14 cellular contexts compared by ENCODE assay signal in genomic region chr11:27605422-27605821, GRCh38.
A peak's percentile ranks its signal among the peaks of the same experiment; 100 is the strongest.
DNase-seq lines count a peak whose midpoint lies in the region; ATAC-seq lines count a peak whose summit lies in the region.
"Had no signal": no experiment of that assay in that cellular context is flagged by ENCODE, and none has a peak within 500 bp of the region (broad histone marks: within the 10 kb centered on the region; RNA-seq: fewer than 3 reads in every experiment).

No MANE protein-coding gene starts in this region.

- peak; percentile 36 to 76 for DNase-seq in NCI-H524 (lab: John Stamatoyannopoulos, UW)
- no peak for DNase-seq in NCI-H524 treated with DMSO at 0.1 percent for 48 hours (lab: John Stamatoyannopoulos, UW)
- no peak for DNase-seq in glomerular visceral epithelial cell (ENCODE audit: extremely low spot score)
- DNase-seq: AML-193; Caco-2; Calu3; CD4-positive, alpha-beta T cell; CD8-positive, alpha-beta T cell; DMS79 treated with DMSO at 0.1 percent for 48 hours; GF-D8 had no signal

- no peaks in the 10 kb centered on the region for H3K27me3 Mint-ChIP-seq in stimulated activated memory B cell treated with anti-CD40 and anti-IgM and Interleukin-4, amounts not matched to agents 10 μg/mL and 1 μg/mL and 100 μg/mL, for 72 hours
- H3K27me3 Mint-ChIP-seq: B cell; CD4-positive, alpha-beta T cell had no signal

- no peaks in the 10 kb centered on the region for H3K4me1 Mint-ChIP-seq in stimulated activated memory B cell treated with anti-CD40 and anti-IgM and Interleukin-4, amounts not matched to agents 10 μg/mL and 1 μg/mL and 100 μg/mL, for 72 hours
- H3K4me1 Mint-ChIP-seq: B cell had no signal

- H3K9me3 Mint-ChIP-seq in stimulated activated memory B cell treated with anti-CD40 and anti-IgM and Interleukin-4, amounts not matched to agents 10 μg/mL and 1 μg/mL and 100 μg/mL, for 72 hours, result no peaks in the 10 kb centered on the region
- H3K9me3 Mint-ChIP-seq: CD4-positive, alpha-beta T cell; CD8-positive, alpha-beta T cell had no signal

- H3K4me3 Mint-ChIP-seq in stimulated activated memory B cell treated with anti-CD40 and anti-IgM and Interleukin-4, amounts not matched to agents 10 μg/mL and 1 μg/mL and 100 μg/mL, for 72 hours, result no peak overlapping the region
- H3K4me3 Mint-ChIP-seq: B cell; CD4-positive, alpha-beta T cell; CD8-positive, alpha-beta T cell had no signal

- H3K36me3 Mint-ChIP-seq in stimulated activated memory B cell treated with anti-CD40 and anti-IgM and Interleukin-4, amounts not matched to agents 10 μg/mL and 1 μg/mL and 100 μg/mL, for 72 hours, result no peaks in the 10 kb centered on the region
- H3K36me3 Mint-ChIP-seq: CD8-positive, alpha-beta T cell had no signal

- peak; percentile 43 for ATAC-seq in stimulated activated memory B cell treated with anti-CD40 and anti-IgM and Interleukin-4, amounts not matched to agents 10 μg/mL and 1 μg/mL and 100 μg/mL, for 72 hours
- ATAC-seq in HG03439 (IDR thresholded peaks at IDR 0.05; ENCODE audit: unreplicated experiment), result no peak
- ATAC-seq: A549; CD8-positive, alpha-beta T cell had no signal

- no peak overlapping the region for H3K27ac Mint-ChIP-seq in stimulated activated memory B cell treated with anti-CD40 and anti-IgM and Interleukin-4, amounts not matched to agents 10 μg/mL and 1 μg/mL and 100 μg/mL, for 72 hours
- H3K27ac Mint-ChIP-seq: B cell; CD4-positive, alpha-beta T cell; CD8-positive, alpha-beta T cell had no signal

Comparison
In these comparisons a context has a peak if more than half of its experiments do, and no peak if none do; other contexts are left out.
1. DNase-seq: peak in NCI-H524 (2 of 2); none in NCI-H524 treated with DMSO at 0.1 percent for 48 hours (single experiment) and glomerular visceral epithelial cell (single experiment).